Comparison of ENCODE assay signal across 11 cellular contexts in the genomic region with DNA sequence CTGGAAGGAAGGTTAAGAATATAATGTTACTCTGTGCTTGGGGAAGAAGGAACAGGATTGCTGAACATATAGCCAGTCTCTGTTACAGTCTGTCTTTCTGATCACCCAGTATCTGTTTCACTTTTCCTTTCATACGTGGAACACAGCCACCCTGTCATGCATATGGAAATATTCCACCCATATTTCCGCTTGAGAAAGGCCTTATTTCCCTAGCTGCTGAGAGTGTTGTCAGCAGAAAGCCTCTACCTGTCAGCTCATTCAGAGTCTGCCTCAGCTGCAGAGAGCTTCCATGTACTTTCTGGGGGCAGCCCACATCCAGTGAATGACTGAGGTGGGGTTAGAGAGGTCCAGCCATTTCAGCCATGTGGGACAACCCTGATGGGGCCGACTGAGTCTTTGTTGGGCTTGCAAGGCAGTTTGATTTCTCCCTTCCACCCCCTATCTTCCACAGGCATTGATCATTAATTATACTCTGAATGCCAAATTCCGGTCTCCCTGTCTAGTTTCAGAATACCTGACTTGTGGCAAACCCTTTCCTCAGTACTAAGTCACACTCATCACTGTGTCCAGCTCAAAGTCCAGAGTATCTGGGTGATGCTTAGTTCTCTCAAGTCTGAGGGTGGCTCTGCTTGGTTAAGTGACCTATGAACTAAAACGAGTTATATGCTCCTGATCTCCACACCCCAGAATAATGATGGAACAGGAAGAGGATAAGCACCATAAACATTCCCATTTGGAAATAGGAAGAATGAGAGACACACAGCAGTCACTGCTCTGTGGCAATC. TPM values are rescaled to one million over a fixed set of nuclear protein-coding genes. Genes with fewer than 3 reads are reported as not detected.
DNase-seq lines count a peak whose midpoint lies in the region; ATAC-seq and TF ChIP-seq lines count a peak whose summit lies in the region.
"Had no signal": no experiment of that assay in that cellular context is flagged by ENCODE, and none has a peak within 500 bp of the region (broad histone marks: within the 10 kb centered on the region; RNA-seq: fewer than 3 reads in every experiment).

No MANE protein-coding gene starts in this region.

- TF ChIP-seq POLR2A in lower leg skin (IDR thresholded peaks at IDR 0.05), result no peak

- ATAC-seq in GM19324 (IDR thresholded peaks at IDR 0.05; ENCODE audit: low FRiP score, unreplicated experiment) (peak; percentile 89), HG03066 (IDR thresholded peaks at IDR 0.05; ENCODE audit: low read depth, unreplicated experiment) (peak; percentile 95)

- H3K27me3 ChIP-seq in BE2C, result no peaks in the 10 kb centered on the region

- TF ChIP-seq CTCF in GM10266 (IDR thresholded peaks at IDR 0.05; ENCODE audit: control insufficient read depth, insufficient read depth, low read depth, missing control alignments) (no peak), lower leg skin (IDR thresholded peaks at IDR 0.05) (no peak), BE2C (IDR thresholded peaks at IDR 0.05; ENCODE audit: low read depth, low read length) (no peak)

- H3K9me3 Mint-ChIP-seq in activated T-helper 1 cell treated with anti-CD3 and anti-CD28 coated beads, Interleukin-12 subunit alpha, Interleukin-12 subunit beta, Interleukin-2, Interleukin-4 antibody, amounts not matched to agents 30 ng/mL and 10 ng/mL and 1 ng/mL, durations not matched to agents 14 hours and 24 hours and 36 hours, result no peaks in the 10 kb centered on the region

- intact Hi-C loops in activated T-helper 1 cell treated with anti-CD3 and anti-CD28 coated beads, Interleukin-12 subunit alpha, Interleukin-12 subunit beta, Interleukin-2, Interleukin-4 antibody, amounts not matched to agents 30 ng/mL and 10 ng/mL and 1 ng/mL, durations not matched to agents 14 hours and 24 hours and 36 hours (cut with micrococcal nuclease), result loop anchor here (2.0 kb wide), 1 partner anchor 65 kb away; the partner anchor contains the start of gene DKC1
- intact Hi-C loops in lower leg skin (cut with DNase I; ENCODE audit: low total_unique reads), result no loop called here

- 65 to 70% methylated on average over 5 of the region's 5 CpGs for WGBS in lower leg skin, 2 donors

- DNase-seq in GM10266 (ENCODE audit: extremely low spot score), result peak; percentile 28
- DNase-seq in activated T-helper 1 cell treated with anti-CD3 and anti-CD28 coated beads, Interleukin-12 subunit alpha, Interleukin-12 subunit beta, Interleukin-2, Interleukin-4 antibody, amounts not matched to agents 30 ng/mL and 10 ng/mL and 1 ng/mL, durations not matched to agents 14 hours and 24 hours and 36 hours (ENCODE audit: low spot score), result no peak
- no peak for DNase-seq in NCI-H2227 (lab: John Stamatoyannopoulos, UW; ENCODE audit: unreplicated experiment)
- no peak for DNase-seq in lower leg skin (ENCODE audit: low spot score in 2 of 2)
- no peak for DNase-seq in NCI-H2081 (lab: John Stamatoyannopoulos, UW)
- DNase-seq in BE2C, result no peak
- DNase-seq: EL, nephron progenitor cell had no signal

- H3K4me3 ChIP-seq in lower leg skin (ENCODE audit: low read depth, poor library complexity, severe bottlenecking) (no peak overlapping the region), BE2C (ENCODE audit: low read depth, low read length) (no peak overlapping the region)

- no peaks in the 10 kb centered on the region for H3K36me3 ChIP-seq in BE2C

- H3K4me3 Mint-ChIP-seq in activated T-helper 1 cell treated with anti-CD3 and anti-CD28 coated beads, Interleukin-12 subunit alpha, Interleukin-12 subunit beta, Interleukin-2, Interleukin-4 antibody, amounts not matched to agents 30 ng/mL and 10 ng/mL and 1 ng/mL, durations not matched to agents 14 hours and 24 hours and 36 hours, result no peak overlapping the region
- H3K4me3 Mint-ChIP-seq: nephron progenitor cell had no signal

- no peaks in the 10 kb centered on the region for H3K4me1 ChIP-seq in BE2C

- no peaks in the 10 kb centered on the region for H3K27me3 Mint-ChIP-seq in activated T-helper 1 cell treated with anti-CD3 and anti-CD28 coated beads, Interleukin-12 subunit alpha, Interleukin-12 subunit beta, Interleukin-2, Interleukin-4 antibody, amounts not matched to agents 30 ng/mL and 10 ng/mL and 1 ng/mL, durations not matched to agents 14 hours and 24 hours and 36 hours (ENCODE audit: insufficient read depth)

- H3K9me3 ChIP-seq in BE2C, result no peaks in the 10 kb centered on the region

- H3K4me1 Mint-ChIP-seq in activated T-helper 1 cell treated with anti-CD3 and anti-CD28 coated beads, Interleukin-12 subunit alpha, Interleukin-12 subunit beta, Interleukin-2, Interleukin-4 antibody, amounts not matched to agents 30 ng/mL and 10 ng/mL and 1 ng/mL, durations not matched to agents 14 hours and 24 hours and 36 hours (ENCODE audit: low read depth), result peaks cover 32% of the 10 kb centered on the region
- H3K4me1 Mint-ChIP-seq: nephron progenitor cell had no signal

- H3K36me3 Mint-ChIP-seq in activated T-helper 1 cell treated with anti-CD3 and anti-CD28 coated beads, Interleukin-12 subunit alpha, Interleukin-12 subunit beta, Interleukin-2, Interleukin-4 antibody, amounts not matched to agents 30 ng/mL and 10 ng/mL and 1 ng/mL, durations not matched to agents 14 hours and 24 hours and 36 hours (ENCODE audit: low read depth), result peaks cover 3% of the 10 kb centered on the region

- H3K27ac Mint-ChIP-seq in activated T-helper 1 cell treated with anti-CD3 and anti-CD28 coated beads, Interleukin-12 subunit alpha, Interleukin-12 subunit beta, Interleukin-2, Interleukin-4 antibody, amounts not matched to agents 30 ng/mL and 10 ng/mL and 1 ng/mL, durations not matched to agents 14 hours and 24 hours and 36 hours, result peak overlapping the region; percentile 79
- H3K27ac Mint-ChIP-seq: nephron progenitor cell had no signal

RNA-seq across cellular contexts. Expression of gene SMIM9, which starts 6.6 kb away (rescaled TPM):
- not detected in 2 replicates for total RNA-seq in activated T-helper 1 cell treated with anti-CD3 and anti-CD28 coated beads, Interleukin-12 subunit alpha, Interleukin-12 subunit beta, Interleukin-2, Interleukin-4 antibody, amounts not matched to agents 30 ng/mL and 10 ng/mL and 1 ng/mL, durations not matched to agents 14 hours and 24 hours and 36 hours
- not detected for total RNA-seq in lower leg skin
- not detected for polyA plus RNA-seq in BE2C (2012; ENCODE audit: insufficient read depth, insufficient read length, low read depth)
- total RNA-seq: M059J had no signal

RNA-seq across cellular contexts. Expression of gene MPP1, which starts 22.5 kb away (rescaled TPM):
- 27.8 and 28.7 TPM in 2 replicates for total RNA-seq in activated T-helper 1 cell treated with anti-CD3 and anti-CD28 coated beads, Interleukin-12 subunit alpha, Interleukin-12 subunit beta, Interleukin-2, Interleukin-4 antibody, amounts not matched to agents 30 ng/mL and 10 ng/mL and 1 ng/mL, durations not matched to agents 14 hours and 24 hours and 36 hours
- 10 to 100 TPM in 2 of 4 donors, 1 to 10 TPM in 2; 8.7 to 14.5 (median 10.5) TPM for total RNA-seq in lower leg skin
- polyA plus RNA-seq in BE2C (2012; ENCODE audit: insufficient read depth, insufficient read length, low read depth), result 34.5 TPM

RNA-seq across cellular contexts. Expression of gene F8A1, which starts 58.3 kb away (rescaled TPM):
- 23.6 and 24.1 TPM in 2 replicates for total RNA-seq in activated T-helper 1 cell treated with anti-CD3 and anti-CD28 coated beads, Interleukin-12 subunit alpha, Interleukin-12 subunit beta, Interleukin-2, Interleukin-4 antibody, amounts not matched to agents 30 ng/mL and 10 ng/mL and 1 ng/mL, durations not matched to agents 14 hours and 24 hours and 36 hours
- total RNA-seq in lower leg skin, result 1 to 10 TPM; 3.8 to 9.4 (median 5.9) TPM
- 71.1 TPM for polyA plus RNA-seq in BE2C (2012; ENCODE audit: insufficient read depth, insufficient read length, low read depth)
